Comparison of ENCODE assay signal across 1 cellular context in the genomic region with DNA sequence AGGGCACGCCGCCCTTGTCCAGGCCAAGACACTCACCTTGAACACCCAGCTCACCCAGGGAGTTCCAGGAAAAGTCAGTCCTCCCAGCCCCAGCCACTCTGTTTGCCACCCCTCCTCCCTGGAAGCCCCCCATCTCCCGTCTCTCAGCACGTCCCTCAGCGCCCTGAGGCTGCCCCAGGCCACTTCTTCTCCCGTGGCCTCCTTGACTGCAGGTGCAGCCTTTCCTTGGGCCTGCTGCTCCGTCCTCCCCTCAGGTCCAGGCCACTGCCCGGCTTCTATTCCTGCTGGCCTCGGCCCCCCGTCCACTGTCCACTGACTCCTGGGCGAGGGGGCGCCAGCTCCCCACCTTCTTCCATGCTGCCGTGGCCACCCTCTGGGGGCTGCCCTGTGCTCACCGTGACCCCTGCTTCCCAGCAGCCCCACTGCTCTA.
TF ChIP-seq lines count a peak whose summit lies in the region.

No MANE protein-coding gene starts in this region.

TF ChIP-seq in H1, 55 proteins besides CTCF, POLR2A, EP300 and RAD21:
- TF ChIP-seq NANOG (IDR thresholded peaks at IDR 0.05; ENCODE audit: insufficient read depth, low read depth, low read length, poor library complexity, severe bottlenecking) (no peak), CHD2 (IDR thresholded peaks at IDR 0.05; ENCODE audit: low read length) (no peak), SIX5 (IDR thresholded peaks at IDR 0.05; ENCODE audit: low read depth, low read length) (no peak), ASH2L (IDR thresholded peaks at IDR 0.05; ENCODE audit: low read length) (no peak), CBX8 (IDR thresholded peaks at IDR 0.05; ENCODE audit: borderline replicate concordance, low read depth, low read length) (no peak), POLR2AphosphoS5 (IDR thresholded peaks at IDR 0.05; ENCODE audit: low read depth, low read length) (no peak), CEBPB (IDR thresholded peaks at IDR 0.05; ENCODE audit: low read depth, low read length) (no peak), SIRT6 (IDR thresholded peaks at IDR 0.05; ENCODE audit: low read length) (no peak), EZH2 (IDR thresholded peaks at IDR 0.05; ENCODE audit: low read depth, low read length, severe bottlenecking) (no peak), BCL11A (IDR thresholded peaks at IDR 0.05; ENCODE audit: low read depth in 2 of 2, low read length in 2 of 2) (no peak), BRCA1 (IDR thresholded peaks at IDR 0.05; ENCODE audit: low read depth, low read length) (no peak), CREB1 (IDR thresholded peaks at IDR 0.05) (no peak), NRF1 (IDR thresholded peaks at IDR 0.05; ENCODE audit: low read depth, low read length) (no peak), RFX5 (IDR thresholded peaks at IDR 0.05; ENCODE audit: borderline replicate concordance, low read depth, low read length) (no peak)
- TF ChIP-seq, protein P1, sequence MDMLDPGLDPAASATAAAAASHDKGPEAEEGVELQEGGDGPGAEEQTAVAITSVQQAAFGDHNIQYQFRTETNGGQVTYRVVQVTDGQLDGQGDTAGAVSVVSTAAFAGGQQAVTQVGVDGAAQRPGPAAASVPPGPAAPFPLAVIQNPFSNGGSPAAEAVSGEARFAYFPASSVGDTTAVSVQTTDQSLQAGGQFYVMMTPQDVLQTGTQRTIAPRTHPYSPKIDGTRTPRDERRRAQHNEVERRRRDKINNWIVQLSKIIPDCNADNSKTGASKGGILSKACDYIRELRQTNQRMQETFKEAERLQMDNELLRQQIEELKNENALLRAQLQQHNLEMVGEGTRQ (IDR thresholded peaks at IDR 0.05; ENCODE audit: low read length), result no peak
